ENCODE assay signal across 8 cellular contexts in genomic region chr11:67437082-67437821, GRCh38. TPM values are rescaled to one million over a fixed set of nuclear protein-coding genes. Genes with fewer than 3 reads are reported as not detected.
DNase-seq lines count a peak whose midpoint lies in the region; ATAC-seq, FAIRE-seq and TF ChIP-seq lines count a peak whose summit lies in the region.

PTPRCAP (minus strand) TSS chr11:67437682; CDS start chr11:67437619, 63 bp downstream.

- BruUV-seq in Panc1 (replicated peaks; lab: Mats Ljungman, UMichigan) (no TSS peak), mammary epithelial cell (replicated peaks; lab: Mats Ljungman, UMichigan) (no TSS peak)

- no peaks in the 10 kb centered on the region for H3K9me3 ChIP-seq in Panc1 (ENCODE audit: control insufficient read depth, insufficient read depth, low read depth, low read length)
- H3K9me3 ChIP-seq in mammary epithelial cell (replicated peaks; ENCODE audit: insufficient read depth, low read length) = no peaks in the 10 kb centered on the region

- peaks cover 65% of the 10 kb centered on the region for H3K4me1 Mint-ChIP-seq in activated naive CD4-positive, alpha-beta T cell treated with anti-CD3 and anti-CD28 coated beads, Interleukin-2, amount 10 ng/mL, durations not matched to agents 7 days and 5 days

- H3K4me3 Mint-ChIP-seq in activated naive CD4-positive, alpha-beta T cell treated with anti-CD3 and anti-CD28 coated beads, Interleukin-2, amount 10 ng/mL, durations not matched to agents 7 days and 5 days = peak within 1 kb of the TSS; percentile 100

- H4K20me1 ChIP-seq in mammary epithelial cell (ENCODE audit: insufficient read depth, low read length) = peaks cover 3% of the 10 kb centered on the region

- no peak within 1 kb of the TSS for H3K4me2 ChIP-seq in mammary epithelial cell (ENCODE audit: insufficient read depth, low read depth, low read length)

- H2AFZ ChIP-seq in mammary epithelial cell (ENCODE audit: low read depth, low read length) = no peak within 1 kb of the TSS

- H3K27ac Mint-ChIP-seq in activated naive CD4-positive, alpha-beta T cell treated with anti-CD3 and anti-CD28 coated beads, Interleukin-2, amount 10 ng/mL, durations not matched to agents 7 days and 5 days = peak within 1 kb of the TSS; percentile 97

- no peaks in the 10 kb centered on the region for H3K9me3 Mint-ChIP-seq in activated naive CD4-positive, alpha-beta T cell treated with anti-CD3 and anti-CD28 coated beads, Interleukin-2, amount 10 ng/mL, durations not matched to agents 7 days and 5 days

- H3K27me3 Mint-ChIP-seq in activated naive CD4-positive, alpha-beta T cell treated with anti-CD3 and anti-CD28 coated beads, Interleukin-2, amount 10 ng/mL, durations not matched to agents 7 days and 5 days = peaks cover 4% of the 10 kb centered on the region

- dilution Hi-C loops in mammary epithelial cell (cut with HindIII; ENCODE audit: low sequenced_read_pairs) = loop anchor here (5.0 kb wide), 1 partner anchor 105 kb away; no protein-coding TSS in a partner anchor

- CTCF ChIA-PET in Panc1 (lab: Charles Lee) (interaction anchor here (0.5 to 0.8 kb wide), 4 partner anchors 31 to 69 kb away, joined by 3 to 5 read pairs (median 4); no protein-coding TSS in a partner anchor), mammary epithelial cell (lab: Charles Lee; ENCODE audit: low non-redundant PET) (no interaction called here)
- CTCF ChIA-PET in activated naive CD4-positive, alpha-beta T cell treated with anti-CD3 and anti-CD28 coated beads, Interleukin-2, amount 10 ng/mL, durations not matched to agents 7 days and 5 days (lab: Charles Lee) = interaction anchor here (0.6 to 6.3 kb wide), 10 partner anchors 8 to 51 kb away, joined by 3 to 36 read pairs (median 5); partner anchors contain the start of genes PPP1CA, RPS6KB2 and TBC1D10C

- ATAC-seq in Panc1 = no peak
- ATAC-seq in HG02840 (IDR thresholded peaks at IDR 0.05; ENCODE audit: low FRiP score, unreplicated experiment) = no peak

- WGBS in mammary epithelial cell (ENCODE audit: low coverage, missing lambda C conversion rate) = 82% methylated on average over 16 of the region's 27 CpGs

- H3K4me1 ChIP-seq in Panc1 (ENCODE audit: control insufficient read depth, insufficient read depth, low read length) (peaks cover 75% of the 10 kb centered on the region), mammary epithelial cell (ENCODE audit: insufficient read depth, low read length) (peaks cover 1% of the 10 kb centered on the region)

- no peak for FAIRE-seq in GM12891 (lab: Jason Lieb, UNC)

- H3K36me3 ChIP-seq in Panc1 (ENCODE audit: control insufficient read depth, insufficient read depth, low read length) (peaks cover 2% of the 10 kb centered on the region; the same call in 1 of the 2 replicates), mammary epithelial cell (ENCODE audit: insufficient read depth, low read length) (no peaks in the 10 kb centered on the region)

- peaks cover 7% of the 10 kb centered on the region for H3K79me2 ChIP-seq in mammary epithelial cell (ENCODE audit: insufficient read depth, low read length)

- H3K36me3 Mint-ChIP-seq in activated naive CD4-positive, alpha-beta T cell treated with anti-CD3 and anti-CD28 coated beads, Interleukin-2, amount 10 ng/mL, durations not matched to agents 7 days and 5 days = peaks cover 51% of the 10 kb centered on the region

- H3K9ac ChIP-seq in mammary epithelial cell (ENCODE audit: insufficient read depth, low read length) = no peak within 1 kb of the TSS

- no peak for TF ChIP-seq CTCF in Panc1 (IDR thresholded peaks at IDR 0.05)
- no peak for TF ChIP-seq CTCF in mammary epithelial cell (conservative IDR thresholded peaks at IDR 0.05 in 1 of 2, IDR thresholded peaks at IDR 0.05 in 1 of 2; ENCODE audit: extremely low read depth in 1 of 2, insufficient read depth in 1 of 2, low read depth in 1 of 2, low read length in 2 of 2)

- POLR2A ChIA-PET in Panc1 (lab: Charles Lee) = interaction anchor here (0.6 kb wide), 1 partner anchor 29 kb away, joined by 3 read pairs; no protein-coding TSS in a partner anchor

- no peaks in the 10 kb centered on the region for H3K27me3 ChIP-seq in Panc1 (ENCODE audit: control insufficient read depth, insufficient read depth, low read length)
- H3K27me3 ChIP-seq in mammary epithelial cell (ENCODE audit: insufficient read depth, low read length) = no peaks in the 10 kb centered on the region

- peak; percentile 94 for TF ChIP-seq POLR2A in GM12891 (IDR thresholded peaks at IDR 0.05; ENCODE audit: low read depth, low read length)

- peak within 1 kb of the TSS; percentile 40 for H3K27ac ChIP-seq in Panc1 (ENCODE audit: low read length)
- no peak within 1 kb of the TSS for H3K27ac ChIP-seq in mammary epithelial cell (ENCODE audit: insufficient read depth, low read depth, low read length)

- intact Hi-C loops in Panc1 (cut with micrococcal nuclease; ENCODE audit: unreplicated experiment) = no loop called here
- intact Hi-C loops in posterior vena cava (cut with DNase I) = no loop called here
- intact Hi-C loops in mammary epithelial cell (cut with micrococcal nuclease) = no loop called here

- in situ Hi-C loops in Panc1 (cut with HindIII; ENCODE audit: low pct_unique_long_range_greater_than_20kb, low sequenced_read_pairs) = no loop called here
- in situ Hi-C loops in mammary epithelial cell (cut with MboI; ENCODE audit: low sequenced_read_pairs in 2 of 2) = no loop called here

- DNase-seq in GM12891 (ENCODE audit: insufficient read length, low spot score) (peak; percentile 84), Panc1 (ENCODE audit: low read depth, low spot score) (no peak), posterior vena cava (ENCODE audit: low spot score) (peak; percentile 81), DMS53 (lab: John Stamatoyannopoulos, UW) (no peak), NCI-H524 (lab: John Stamatoyannopoulos, UW) (no peak), mammary epithelial cell (no peak)
- peak; percentile 88 for DNase-seq in activated naive CD4-positive, alpha-beta T cell treated with anti-CD3 and anti-CD28 coated beads, Interleukin-2, amount 10 ng/mL, durations not matched to agents 7 days and 5 days

- no peak within 1 kb of the TSS for H3K4me3 ChIP-seq in Panc1 (ENCODE audit: low read depth in 2 of 2, low read length in 2 of 2)
- H3K4me3 ChIP-seq in mammary epithelial cell (replicated peaks in 1 of 3; ENCODE audit: insufficient read depth in 1 of 3, low read depth in 2 of 3, low read length in 3 of 3) = no peak within 1 kb of the TSS

TF ChIP-seq in GM12891, 5 proteins besides CTCF, POLR2A, EP300 and RAD21:
- peak; percentile 95 for TF ChIP-seq TAF1 (IDR thresholded peaks at IDR 0.05; ENCODE audit: low read depth, low read length)
- TF ChIP-seq PAX5 (IDR thresholded peaks at IDR 0.05; ENCODE audit: insufficient read depth, low read length, severe bottlenecking) = no peak
- TF ChIP-seq POU2F2 (IDR thresholded peaks at IDR 0.05; ENCODE audit: low read depth, low read length) = peak; percentile 58; the same call in 1 of the 2 replicates
- peak; percentile 45 for TF ChIP-seq SPI1 (IDR thresholded peaks at IDR 0.05; ENCODE audit: low read depth, low read length)
- peak; percentile 96 for TF ChIP-seq POLR2AphosphoS5 (IDR thresholded peaks at IDR 0.05; ENCODE audit: low read depth, low read length)

RNA-seq across cellular contexts. Expression of gene PTPRCAP, which starts in this region (rescaled TPM):
- polyA plus RNA-seq in GM12891 (2012; ENCODE audit: low read depth, missing spikeins) = 179 TPM
- 0.82 TPM for total RNA-seq in Panc1 (2021; ENCODE audit: unreplicated experiment)
- 2.0 TPM for polyA plus RNA-seq in Panc1 (2012; ENCODE audit: insufficient read length)
- total RNA-seq in posterior vena cava = 1 to 10 TPM; 2.5 TPM
- total RNA-seq in mammary epithelial cell = 1 to 10 TPM in 1 of 2 donors, not detected in 1; 1.2 TPM
- 0.18 TPM for polyA plus RNA-seq in mammary epithelial cell
- 0.93 TPM for polyA minus RNA-seq in mammary epithelial cell

Comparison
In these comparisons a context has a peak if more than half of its experiments do, and no peak if none do; other contexts are left out.
1. DNase-seq: peak in GM12891 (single experiment), activated naive CD4-positive, alpha-beta T cell treated with anti-CD3 and anti-CD28 coated beads, Interleukin-2, amount 10 ng/mL, durations not matched to agents 7 days and 5 days (single experiment) and posterior vena cava (single experiment); none in Panc1 (single experiment), DMS53 (single experiment), NCI-H524 (0 of 2) and mammary epithelial cell (single experiment).